Comparison of ENCODE assay signal across 3 cellular contexts in the genomic region with DNA sequence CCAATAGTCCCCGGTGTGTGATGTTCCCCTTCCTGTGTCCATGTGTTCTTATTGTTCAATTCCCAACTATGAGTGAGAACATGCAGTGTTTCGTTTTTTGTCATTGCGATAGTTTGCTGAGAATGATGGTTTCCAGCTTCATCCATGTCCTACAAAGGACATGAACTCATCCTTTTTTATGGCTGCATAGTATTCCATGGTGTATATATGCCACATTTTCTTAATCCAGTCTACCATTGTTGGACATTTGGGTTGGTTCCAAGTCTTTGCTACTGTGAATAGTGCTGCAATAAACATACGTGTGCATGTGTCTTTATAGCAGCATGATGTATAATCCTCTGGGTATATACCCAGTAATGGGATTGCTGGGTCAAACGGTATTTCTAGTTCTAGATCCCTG.
DNase-seq lines count a peak whose midpoint lies in the region; ATAC-seq, FAIRE-seq and TF ChIP-seq lines count a peak whose summit lies in the region.
"Not testable (repeated sequence)": the region's sequence is repeated elsewhere in the genome, so short reads cannot be mapped to it uniquely, and the experiment has no call there.

No MANE protein-coding gene starts in this region.

- not testable (repeated sequence) for FAIRE-seq in K562 (lab: Jason Lieb, UNC)

- BruUV-seq in K562 (replicated peaks; lab: Mats Ljungman, UMichigan) = not testable (repeated sequence)

- ATAC-seq in K562 = not testable (repeated sequence)

- peaks cover 14% of the 10 kb centered on the region for H3K9me3 Mint-ChIP-seq in progenitor cell of endocrine pancreas (ENCODE audit: low read depth)

- not testable (repeated sequence) for H3K4me2 ChIP-seq in K562 (ENCODE audit: insufficient read depth, low read length)

- not testable (repeated sequence) for H3K4me3 ChIP-seq in HEK293 (ENCODE audit: low read depth, low read length); K562

- WGBS in K562 (ENCODE audit: insufficient coverage, low coverage, missing lambda C conversion rate) = 4% methylated on average over 5 of the region's 5 CpGs

- H3K27me3 Mint-ChIP-seq in progenitor cell of endocrine pancreas = not testable (repeated sequence)

- TF ChIP-seq RAD21 in K562 (CRISPR knock-in tag; conservative IDR thresholded peaks at IDR 0.05 in 1 of 2, IDR thresholded peaks at IDR 0.05 in 1 of 2) = not testable (repeated sequence)

- not testable (repeated sequence) for H3K4me1 ChIP-seq in HEK293 (ENCODE audit: control insufficient read depth, insufficient read depth, low read length); K562 (replicated peaks in 1 of 2; ENCODE audit: control insufficient read depth in 2 of 2, insufficient read depth in 2 of 2, low read length in 2 of 2)

- H3K79me2 ChIP-seq in K562 (ENCODE audit: control insufficient read depth, insufficient read depth, low read length) = not testable (repeated sequence)

- CTCF ChIA-PET in HEK293 (lab: Yijun Ruan, JAX) = interaction anchor here (0.9 kb wide), 1 partner anchor 13 kb away, joined by 3 read pairs; no protein-coding TSS in a partner anchor
- CTCF ChIA-PET in K562 (lab: Yijun Ruan, JAX; ENCODE audit: low intra/inter-chr PET ratio) = not testable (repeated sequence)

- in situ Hi-C loops in K562 (cut with MboI) = not testable (repeated sequence)

- H3K27ac ChIP-seq in HEK293 (ENCODE audit: extremely low read depth, low read depth, low read length); K562 (ENCODE audit: extremely low read depth, low read depth, low read length): not testable (repeated sequence)

- TF ChIP-seq CTCF in HEK293 (tag by site-specific recombination; IDR thresholded peaks at IDR 0.05); K562 (IDR thresholded peaks at IDR 0.05 in 2 of 3, conservative IDR thresholded peaks at IDR 0.05 in 1 of 3; ENCODE audit: insufficient read depth in 2 of 3, low read depth in 1 of 3, low read length in 3 of 3); progenitor cell of endocrine pancreas (IDR thresholded peaks at IDR 0.05; ENCODE audit: unreplicated experiment): not testable (repeated sequence)

- H3K9me3 ChIP-seq in HEK293 (ENCODE audit: control insufficient read depth, insufficient read depth, low read depth, low read length); K562 (replicated peaks; ENCODE audit: control insufficient read depth, insufficient read depth, low read depth, low read length): not testable (repeated sequence)

- DNase-seq in K562 (ENCODE audit: extremely low read depth in 1 of 4, low spot score in 3 of 4); progenitor cell of endocrine pancreas (ENCODE audit: low spot score, unreplicated experiment): not testable (repeated sequence)

- not testable (repeated sequence) for H3K4me3 Mint-ChIP-seq in progenitor cell of endocrine pancreas (ENCODE audit: low read depth)

- H3K9me1 ChIP-seq in K562 (ENCODE audit: control insufficient read depth, insufficient read depth, low read length) = not testable (repeated sequence)

- H4K20me1 ChIP-seq in K562 (replicated peaks; ENCODE audit: control insufficient read depth, insufficient read depth, low read length) = not testable (repeated sequence)

- POLR2A ChIA-PET in HEK293 (lab: Yijun Ruan, JAX); K562 (lab: Yijun Ruan, JAX): not testable (repeated sequence)

- H3K27me3 ChIP-seq in K562 (ENCODE audit: control insufficient read depth in 2 of 2, insufficient read depth in 2 of 2, low read length in 2 of 2) = not testable (repeated sequence)

- H3K36me3 ChIP-seq in HEK293 (ENCODE audit: control insufficient read depth in 2 of 2, insufficient read depth in 1 of 2, low read length in 2 of 2); K562 (ENCODE audit: control insufficient read depth, insufficient read depth, low read length): not testable (repeated sequence)

- TF ChIP-seq POLR2A in K562 (conservative IDR thresholded peaks at IDR 0.05) = not testable (repeated sequence)

- not testable (repeated sequence) for TF ChIP-seq EP300 in K562 (IDR thresholded peaks at IDR 0.05; ENCODE audit: low read length)

- H3K36me3 Mint-ChIP-seq in progenitor cell of endocrine pancreas (ENCODE audit: insufficient read depth) = not testable (repeated sequence)

- H2AFZ ChIP-seq in K562 (ENCODE audit: low read depth, low read length) = not testable (repeated sequence)

- not testable (repeated sequence) for H3K4me1 Mint-ChIP-seq in progenitor cell of endocrine pancreas (ENCODE audit: low read depth)

- H3K27ac Mint-ChIP-seq in progenitor cell of endocrine pancreas = peak overlapping the region; percentile 24

- not testable (repeated sequence) for H3K9ac ChIP-seq in K562 (ENCODE audit: insufficient read depth in 1 of 2, low read depth in 2 of 2, low read length in 2 of 2)

- intact Hi-C loops in K562 (cut with micrococcal nuclease) = not testable (repeated sequence)

TF ChIP-seq in HEK293, 187 proteins besides CTCF, POLR2A, EP300 and RAD21:
- peak; percentile 91 for TF ChIP-seq ZNF146 (tag by site-specific recombination; IDR thresholded peaks at IDR 0.05)
- TF ChIP-seq, protein P1, sequence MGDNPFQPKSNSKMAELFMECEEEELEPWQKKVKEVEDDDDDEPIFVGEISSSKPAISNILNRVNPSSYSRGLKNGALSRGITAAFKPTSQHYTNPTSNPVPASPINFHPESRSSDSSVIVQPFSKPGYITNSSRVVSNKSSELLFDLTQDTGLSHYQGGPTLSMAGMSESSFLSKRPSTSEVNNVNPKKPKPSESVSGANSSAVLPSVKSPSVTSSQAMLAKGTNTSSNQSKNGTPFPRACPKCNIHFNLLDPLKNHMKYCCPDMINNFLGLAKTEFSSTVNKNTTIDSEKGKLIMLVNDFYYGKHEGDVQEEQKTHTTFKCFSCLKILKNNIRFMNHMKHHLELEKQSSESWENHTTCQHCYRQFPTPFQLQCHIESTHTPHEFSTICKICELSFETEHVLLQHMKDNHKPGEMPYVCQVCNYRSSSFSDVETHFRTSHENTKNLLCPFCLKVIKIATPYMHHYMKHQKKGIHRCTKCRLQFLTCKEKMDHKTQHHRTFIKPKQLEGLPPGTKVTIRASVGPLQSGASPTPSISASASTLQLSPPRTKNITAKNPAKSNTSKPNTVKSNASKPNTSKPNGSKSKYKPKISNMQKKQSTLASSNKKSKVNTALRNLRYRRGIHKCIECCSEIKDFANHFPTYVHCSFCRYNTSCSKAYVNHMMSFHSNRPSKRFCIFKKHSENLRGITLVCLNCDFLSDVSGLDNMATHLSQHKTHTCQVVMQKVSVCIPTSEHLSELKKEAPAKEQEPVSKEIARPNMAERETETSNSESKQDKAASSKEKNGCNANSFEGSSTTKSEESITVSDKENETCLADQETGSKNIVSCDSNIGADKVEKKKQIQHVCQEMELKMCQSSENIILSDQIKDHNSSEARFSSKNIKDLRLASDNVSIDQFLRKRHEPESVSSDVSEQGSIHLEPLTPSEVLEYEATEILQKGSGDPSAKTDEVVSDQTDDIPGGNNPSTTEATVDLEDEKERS (tag by site-specific recombination; IDR thresholded peaks at IDR 0.05) = 0 out of 2 replicates have a peak, but pooled peaks have one; percentile 51

TF ChIP-seq in K562, 482 proteins besides CTCF, POLR2A, EP300 and RAD21:
- TF ChIP-seq ZNF146 (CRISPR knock-in tag; IDR thresholded peaks at IDR 0.05; ENCODE audit: unreplicated experiment) = peak; percentile 73
